ENCODE assay signal across 16 cellular contexts in genomic region chr3:31230834-31231233, GRCh38.
A peak's percentile ranks its signal among the peaks of the same experiment; 100 is the strongest.
DNase-seq lines count a peak whose midpoint lies in the region; ATAC-seq and TF ChIP-seq lines count a peak whose summit lies in the region.
"Had no signal": no experiment of that assay in that cellular context is flagged by ENCODE, and none has a peak within 500 bp of the region (broad histone marks: within the 10 kb centered on the region; RNA-seq: fewer than 3 reads in every experiment).

No MANE protein-coding gene starts in this region.

- WGBS in right lobe of liver (ENCODE audit: insufficient coverage, low coverage, low lambda C conversion rate, missing lambda C conversion rate): 88% methylated on average over 1 of the region's 1 CpG

- peak overlapping the region; percentile 34 to 92 (median 45) for H3K27ac Mint-ChIP-seq in CD4-positive, CD25-positive, alpha-beta regulatory T cell

- intact Hi-C loops in right lobe of liver (cut with DNase I): no loop called here

- peaks cover 24% of the 10 kb centered on the region for H3F3A ChIP-seq in Loucy (ENCODE audit: low read depth)

- no peak for TF ChIP-seq POLR2A in right lobe of liver (IDR thresholded peaks at IDR 0.05)

- H3K4me2 ChIP-seq in Loucy (ENCODE audit: low read depth, low read length, poor library complexity, severe bottlenecking): peak overlapping the region; percentile 65

- DNase-seq in CD4-positive, CD25-positive, alpha-beta regulatory T cell: no peak
- DNase-seq in GM13976 (ENCODE audit: low spot score): peak; percentile 25
- DNase-seq in choroid plexus epithelial cell (ENCODE audit: low read depth): peak; percentile 85
- DNase-seq in HuH-7.5 (ENCODE audit: low spot score): no peak
- DNase-seq in right lobe of liver: no peak
- no peak for DNase-seq in NCI-H187 treated with DMSO at 0.1 percent for 48 hours (lab: John Stamatoyannopoulos, UW)
- DNase-seq: activated CD8-positive, alpha-beta memory T cell treated with anti-CD3 and anti-CD28 coated beads, Interleukin-2, amount 50 U/mL, for 4 hours; amygdala; heart right ventricle; NCI-H1436; stimulated activated CD4-positive, alpha-beta T cell treated with anti-CD3 and anti-CD28 coated beads, Interleukin-15, amount 100 ng/mL, for 24 hours had no signal

- TF ChIP-seq CTCF in GM13976 (IDR thresholded peaks at IDR 0.05; ENCODE audit: borderline replicate concordance, control extremely low read depth, extremely low read depth, insufficient read depth, missing control alignments) (no peak), Loucy (conservative IDR thresholded peaks at IDR 0.05; ENCODE audit: low read length) (no peak), choroid plexus epithelial cell (conservative IDR thresholded peaks at IDR 0.05; ENCODE audit: low read depth, low read length) (no peak), right lobe of liver (IDR thresholded peaks at IDR 0.05) (no peak)

- peak overlapping the region in 3 of 4 donors; percentile 32 to 53 (median 51) for H3K4me3 Mint-ChIP-seq in CD4-positive, CD25-positive, alpha-beta regulatory T cell

- peaks cover 68% of the 10 kb centered on the region for H3K79me2 ChIP-seq in Loucy (ENCODE audit: insufficient read depth, low read length)

- H3K4me1 Mint-ChIP-seq in CD4-positive, CD25-positive, alpha-beta regulatory T cell: peaks cover 7 to 80% (median 54%) of the 10 kb centered on the region in 4 donors

- H3K27ac ChIP-seq in CD4-positive, CD25-positive, alpha-beta regulatory T cell (ENCODE audit: insufficient read depth, low read length, poor library complexity, severe bottlenecking): no peak overlapping the region
- no peak overlapping the region for H3K27ac ChIP-seq in right lobe of liver
- H3K27ac ChIP-seq: C4-2B, prostate gland, SJSA1, thoracic aorta had no signal

- H3K4me3 ChIP-seq in CD4-positive, CD25-positive, alpha-beta regulatory T cell (ENCODE audit: low read depth, low read length): peak overlapping the region; percentile 42
- H3K4me3 ChIP-seq in Loucy (ENCODE audit: low read length, poor library complexity, severe bottlenecking) (peak overlapping the region; percentile 49), choroid plexus epithelial cell (ENCODE audit: low read depth, low read length) (no peak overlapping the region), right lobe of liver (no peak overlapping the region)
- H3K4me3 ChIP-seq: heart right ventricle, prostate gland, SJSA1, thoracic aorta had no signal

- H3K27me3 Mint-ChIP-seq in CD4-positive, CD25-positive, alpha-beta regulatory T cell: no peaks in the 10 kb centered on the region

- peaks cover 56% of the 10 kb centered on the region for H3K4me1 ChIP-seq in CD4-positive, CD25-positive, alpha-beta regulatory T cell (ENCODE audit: control insufficient read depth, insufficient read depth, low read length, poor library complexity, severe bottlenecking)
- peaks cover 92% of the 10 kb centered on the region for H3K4me1 ChIP-seq in Loucy (ENCODE audit: insufficient read depth, low read length, poor library complexity, severe bottlenecking)
- H3K4me1 ChIP-seq in right lobe of liver: no peaks in the 10 kb centered on the region
- H3K4me1 ChIP-seq: SJSA1 had no signal

- H3K9me2 ChIP-seq in Loucy (replicated peaks; ENCODE audit: low read depth, low read length): no peaks in the 10 kb centered on the region

- no peaks in the 10 kb centered on the region for H3K27me3 ChIP-seq in CD4-positive, CD25-positive, alpha-beta regulatory T cell (ENCODE audit: control insufficient read depth, insufficient read depth, low read length)
- H3K27me3 ChIP-seq in Loucy (ENCODE audit: insufficient read depth, low read length, poor library complexity, severe bottlenecking) (no peaks in the 10 kb centered on the region), right lobe of liver (no peaks in the 10 kb centered on the region)
- H3K27me3 ChIP-seq: SJSA1 had no signal

- no peaks in the 10 kb centered on the region for H4K20me1 ChIP-seq in Loucy (ENCODE audit: insufficient read depth, low read length, poor library complexity, severe bottlenecking)

- no peaks in the 10 kb centered on the region for H3K36me3 Mint-ChIP-seq in CD4-positive, CD25-positive, alpha-beta regulatory T cell

- no peaks in the 10 kb centered on the region for H3K9me3 ChIP-seq in CD4-positive, CD25-positive, alpha-beta regulatory T cell (ENCODE audit: control insufficient read depth in 2 of 2, low read length in 2 of 2)
- H3K9me3 ChIP-seq in Loucy (ENCODE audit: insufficient read depth, low read depth, low read length) (no peaks in the 10 kb centered on the region), right lobe of liver (no peaks in the 10 kb centered on the region)
- H3K9me3 ChIP-seq: heart right ventricle, prostate gland, SJSA1, thoracic aorta had no signal

- peaks cover 0 to 1% (median 0%) of the 10 kb centered on the region in 7 donors for H3K9me3 Mint-ChIP-seq in CD4-positive, CD25-positive, alpha-beta regulatory T cell

- H3K36me3 ChIP-seq in CD4-positive, CD25-positive, alpha-beta regulatory T cell (ENCODE audit: control insufficient read depth, insufficient read depth, low read length): no peaks in the 10 kb centered on the region
- H3K36me3 ChIP-seq in Loucy (ENCODE audit: insufficient read depth, low read length) (no peaks in the 10 kb centered on the region), right lobe of liver (no peaks in the 10 kb centered on the region)
- H3K36me3 ChIP-seq: heart right ventricle, prostate gland, SJSA1, thoracic aorta had no signal

- H2AFZ ChIP-seq in Loucy (ENCODE audit: low read length): no peak overlapping the region

- H3K9ac ChIP-seq in Loucy (ENCODE audit: low read depth, low read length, poor library complexity, severe bottlenecking): peak overlapping the region; percentile 72

- no peak for ATAC-seq in CD4-positive, CD25-positive, alpha-beta regulatory T cell (ENCODE audit: low read depth in 2 of 2)
- no peak for ATAC-seq in right lobe of liver
- ATAC-seq: heart right ventricle had no signal

- in situ Hi-C loops in GM13976 (cut with MboI; ENCODE audit: low sequenced_read_pairs, unreplicated experiment): no loop called here

Comparison
In these comparisons a context has a peak if more than half of its experiments do, and no peak if none do; other contexts are left out.
1. DNase-seq: peak in GM13976 (single experiment) and choroid plexus epithelial cell (single experiment); none in CD4-positive, CD25-positive, alpha-beta regulatory T cell (0 of 3), HuH-7.5 (single experiment), right lobe of liver (0 of 3) and NCI-H187 treated with DMSO at 0.1 percent for 48 hours (single experiment).
2. H3K4me3 ChIP-seq: peak in CD4-positive, CD25-positive, alpha-beta regulatory T cell (single experiment) and Loucy (single experiment); none in choroid plexus epithelial cell (single experiment) and right lobe of liver (0 of 3).